ENCODE assay signal across 8 cellular contexts in the genomic region with DNA sequence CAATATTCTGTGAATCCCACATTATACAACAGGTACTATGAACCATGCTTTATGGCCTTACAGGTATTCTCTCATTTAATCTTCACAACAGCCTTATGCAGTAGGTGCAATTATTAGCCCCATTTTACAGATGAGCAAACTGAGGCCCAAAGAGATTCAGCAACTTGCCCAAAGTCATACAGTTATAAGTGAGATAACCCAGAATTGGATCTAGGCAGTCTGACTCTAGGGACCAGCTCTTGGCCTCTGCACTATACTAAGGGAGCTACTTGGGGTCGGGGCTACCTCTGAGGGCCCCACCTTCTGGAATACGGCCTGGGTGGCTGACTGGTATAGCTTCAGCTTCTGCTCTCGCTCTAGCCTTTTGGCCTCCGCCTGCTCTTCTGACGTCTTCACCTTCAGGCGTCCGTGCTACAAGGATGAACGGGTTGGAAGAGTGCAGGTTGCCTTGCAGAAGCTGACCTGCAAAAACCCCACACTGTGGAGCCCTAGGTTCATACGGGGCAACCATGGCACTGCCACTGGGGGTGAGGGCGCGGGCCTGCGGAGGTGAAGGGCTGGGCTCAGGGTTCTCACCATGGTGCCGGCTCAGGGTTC. TPM values are rescaled to one million over a fixed set of nuclear protein-coding genes. Genes with fewer than 3 reads are reported as not detected.
DNase-seq lines count a peak whose midpoint lies in the region; ATAC-seq and TF ChIP-seq lines count a peak whose summit lies in the region.

No MANE protein-coding gene starts in this region.

- TF ChIP-seq EP300 in neural cell (conservative IDR thresholded peaks at IDR 0.05; ENCODE audit: poor library complexity, severe bottlenecking), result no peak

- H3K27me3 ChIP-seq in dorsolateral prefrontal cortex, result no peaks in the 10 kb centered on the region
- no peaks in the 10 kb centered on the region for H3K27me3 ChIP-seq in neural cell (ENCODE audit: insufficient read depth, low read depth, low read length)

- no peaks in the 10 kb centered on the region for H3K9me2 ChIP-seq in neural cell (ENCODE audit: insufficient read depth, low read length)

- no peak for TF ChIP-seq RAD21 in neural cell (conservative IDR thresholded peaks at IDR 0.05)

- TF ChIP-seq POLR2A in NB4 (IDR thresholded peaks at IDR 0.05; ENCODE audit: extremely low read depth, insufficient read length), result no peak

- peak overlapping the region; percentile 88 for H2AFZ ChIP-seq in neural cell (ENCODE audit: low read depth, low read length)

- no peaks in the 10 kb centered on the region for H3K36me3 ChIP-seq in neural cell (ENCODE audit: insufficient read depth, low read length)

- no peaks in the 10 kb centered on the region for H3K79me2 ChIP-seq in neural cell (replicated peaks; ENCODE audit: insufficient read depth, low read length)

- peak overlapping the region in 58 of 59 donors; percentile 26 to 100 (median 98) for H3K27ac ChIP-seq in dorsolateral prefrontal cortex
- peak overlapping the region; percentile 83 for H3K27ac ChIP-seq in neural cell (ENCODE audit: low read length)

- intact Hi-C loops in dorsolateral prefrontal cortex (cut with DNase I), result loop anchor here (2.0 to 5.0 kb wide), 3 partner anchors 28 to 33 kb away; partner anchors contain the start of genes DHRS1 (in 1 of the 2), NOP9 (in 1 of the 2) and TINF2 (in 1 of the 2)

- peak overlapping the region; percentile 79 for H3K4me3 ChIP-seq in GM08714 (ENCODE audit: low read length)
- H3K4me3 ChIP-seq in NB4 (ENCODE audit: low read depth, low read length), result peak overlapping the region; percentile 80
- peak overlapping the region; percentile 65 to 100 (median 94) for H3K4me3 ChIP-seq in dorsolateral prefrontal cortex
- peak overlapping the region; percentile 88 for H3K4me3 ChIP-seq in neural cell (ENCODE audit: low read length)

- DNase-seq in NB4 (ENCODE audit: low read depth), result no peak
- DNase-seq in dorsolateral prefrontal cortex, result no peak
- DNase-seq in UCSD-AML1 (lab: John Stamatoyannopoulos, UW; ENCODE audit: unreplicated experiment), result no peak
- DNase-seq in activated CD8-positive, alpha-beta memory T cell treated with anti-CD3 and anti-CD28 coated beads, Interleukin-2, amount 50 U/mL, for 4 hours, result no peak
- DNase-seq in central memory CD4-positive, alpha-beta T cell, result no peak

- no peaks in the 10 kb centered on the region for H3K9me3 ChIP-seq in neural cell (ENCODE audit: low read length)

- no peak for TF ChIP-seq CTCF in NB4 (IDR thresholded peaks at IDR 0.05; ENCODE audit: low read depth, low read length)
- TF ChIP-seq CTCF in dorsolateral prefrontal cortex (IDR thresholded peaks at IDR 0.05 in 54 of 56, conservative IDR thresholded peaks at IDR 0.05 in 2 of 56; ENCODE audit: low read depth in 1 of 56, partially characterized antibody in 56 of 56), result no peak
- TF ChIP-seq CTCF in neural cell (IDR thresholded peaks at IDR 0.05; ENCODE audit: poor library complexity, severe bottlenecking), result no peak

- H3K4me2 ChIP-seq in neural cell (ENCODE audit: low read length), result peak overlapping the region; percentile 55

- ATAC-seq in HG03139 (IDR thresholded peaks at IDR 0.05; ENCODE audit: unreplicated experiment), result no peak

- H3F3A ChIP-seq in neural cell (ENCODE audit: insufficient read depth, low read length, poor library complexity, severe bottlenecking), result no peaks in the 10 kb centered on the region

- no peaks in the 10 kb centered on the region for H4K20me1 ChIP-seq in neural cell (ENCODE audit: insufficient read depth)

- peak overlapping the region; percentile 86 for H3K9ac ChIP-seq in neural cell (ENCODE audit: low read length)

TF ChIP-seq in neural cell, 6 proteins besides CTCF, POLR2A, EP300 and RAD21:
- TF ChIP-seq, protein P1, sequence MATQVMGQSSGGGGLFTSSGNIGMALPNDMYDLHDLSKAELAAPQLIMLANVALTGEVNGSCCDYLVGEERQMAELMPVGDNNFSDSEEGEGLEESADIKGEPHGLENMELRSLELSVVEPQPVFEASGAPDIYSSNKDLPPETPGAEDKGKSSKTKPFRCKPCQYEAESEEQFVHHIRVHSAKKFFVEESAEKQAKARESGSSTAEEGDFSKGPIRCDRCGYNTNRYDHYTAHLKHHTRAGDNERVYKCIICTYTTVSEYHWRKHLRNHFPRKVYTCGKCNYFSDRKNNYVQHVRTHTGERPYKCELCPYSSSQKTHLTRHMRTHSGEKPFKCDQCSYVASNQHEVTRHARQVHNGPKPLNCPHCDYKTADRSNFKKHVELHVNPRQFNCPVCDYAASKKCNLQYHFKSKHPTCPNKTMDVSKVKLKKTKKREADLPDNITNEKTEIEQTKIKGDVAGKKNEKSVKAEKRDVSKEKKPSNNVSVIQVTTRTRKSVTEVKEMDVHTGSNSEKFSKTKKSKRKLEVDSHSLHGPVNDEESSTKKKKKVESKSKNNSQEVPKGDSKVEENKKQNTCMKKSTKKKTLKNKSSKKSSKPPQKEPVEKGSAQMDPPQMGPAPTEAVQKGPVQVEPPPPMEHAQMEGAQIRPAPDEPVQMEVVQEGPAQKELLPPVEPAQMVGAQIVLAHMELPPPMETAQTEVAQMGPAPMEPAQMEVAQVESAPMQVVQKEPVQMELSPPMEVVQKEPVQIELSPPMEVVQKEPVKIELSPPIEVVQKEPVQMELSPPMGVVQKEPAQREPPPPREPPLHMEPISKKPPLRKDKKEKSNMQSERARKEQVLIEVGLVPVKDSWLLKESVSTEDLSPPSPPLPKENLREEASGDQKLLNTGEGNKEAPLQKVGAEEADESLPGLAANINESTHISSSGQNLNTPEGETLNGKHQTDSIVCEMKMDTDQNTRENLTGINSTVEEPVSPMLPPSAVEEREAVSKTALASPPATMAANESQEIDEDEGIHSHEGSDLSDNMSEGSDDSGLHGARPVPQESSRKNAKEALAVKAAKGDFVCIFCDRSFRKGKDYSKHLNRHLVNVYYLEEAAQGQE (IDR thresholded peaks at IDR 0.05; ENCODE audit: borderline replicate concordance), result no peak
- no peak for TF ChIP-seq POLR2AphosphoS5 (IDR thresholded peaks at IDR 0.05)
- TF ChIP-seq MXI1 (conservative IDR thresholded peaks at IDR 0.05; ENCODE audit: poor library complexity, severe bottlenecking), result no peak
- TF ChIP-seq SMC3 (conservative IDR thresholded peaks at IDR 0.05; ENCODE audit: poor library complexity), result no peak
- no peak for TF ChIP-seq EZH2 (IDR thresholded peaks at IDR 0.05; ENCODE audit: borderline replicate concordance, insufficient read depth, low read length, poor library complexity, severe bottlenecking)
- no peak for TF ChIP-seq TAF1 (IDR thresholded peaks at IDR 0.05; ENCODE audit: low read depth)

RNA-seq across cellular contexts. Expression of gene RABGGTA, which starts 0.8 kb away (rescaled TPM):
- total RNA-seq in dorsolateral prefrontal cortex, result 10 to 100 TPM; 22.9 to 63.2 (median 35.7) TPM
- 28.8 and 33.2 TPM in 2 replicates for polyA plus RNA-seq in neural cell
- polyA minus RNA-seq in neural cell, result 32.2 and 33.6 TPM in 2 replicates

RNA-seq across cellular contexts. Expression of gene TGM1, which starts 7.7 kb away (rescaled TPM):
- 10 to 100 TPM in 8 of 120 experiments, 1 to 10 TPM in 112; 1.4 to 15.9 (median 6.2) TPM for total RNA-seq in dorsolateral prefrontal cortex
- polyA plus RNA-seq in neural cell, result 3.6 and 7.5 TPM in 2 replicates
- 1.6 and 4.9 TPM in 2 replicates for polyA minus RNA-seq in neural cell

RNA-seq across cellular contexts. Expression of gene TINF2, which starts 28.2 kb away (rescaled TPM):
- 10 to 100 TPM; 31.9 to 73.8 (median 52.4) TPM for total RNA-seq in dorsolateral prefrontal cortex
- polyA plus RNA-seq in neural cell, result 103 and 120 TPM in 2 replicates
- polyA minus RNA-seq in neural cell, result 63.4 and 79.1 TPM in 2 replicates

RNA-seq across cellular contexts. Expression of gene DHRS1, which starts 28.9 kb away (rescaled TPM):
- 10 to 100 TPM; 14.1 to 34.4 (median 22.4) TPM for total RNA-seq in dorsolateral prefrontal cortex
- 5.5 and 6.9 TPM in 2 replicates for polyA plus RNA-seq in neural cell
- 3.4 and 6.5 TPM in 2 replicates for polyA minus RNA-seq in neural cell

RNA-seq across cellular contexts. Expression of gene NOP9, which starts 29.0 kb away (rescaled TPM):
- 10 to 100 TPM; 21.2 to 33.3 (median 26.9) TPM for total RNA-seq in dorsolateral prefrontal cortex
- 13.0 and 19.5 TPM in 2 replicates for polyA plus RNA-seq in neural cell
- polyA minus RNA-seq in neural cell, result 26.2 and 31.9 TPM in 2 replicates
